9 cellular contexts compared by ENCODE assay signal in genomic region chr17:28174352-28175046, GRCh38.
DNase-seq lines count a peak whose midpoint lies in the region; ATAC-seq and TF ChIP-seq lines count a peak whose summit lies in the region.
"Had no signal": no experiment of that assay in that cellular context is flagged by ENCODE, and none has a peak within 500 bp of the region (broad histone marks: within the 10 kb centered on the region; RNA-seq: fewer than 3 reads in every experiment).

No MANE protein-coding gene starts in this region.

- no peak overlapping the region for H3K9ac ChIP-seq in colonic mucosa (ENCODE audit: low read depth in 2 of 2, low read length in 2 of 2)

- intact Hi-C loops in natural killer cell (cut with micrococcal nuclease), result no loop called here
- intact Hi-C loops in colonic mucosa (cut with DNase I), result no loop called here
- intact Hi-C loops in ascending aorta (cut with DNase I), result no loop called here

- H3K4me1 Mint-ChIP-seq in natural killer cell, result peaks cover 28 to 29% of the 10 kb centered on the region in 2 donors

- peak overlapping the region; percentile 29 for H3K4me3 Mint-ChIP-seq in natural killer cell

- DNase-seq in DMS79 treated with DMSO at 0.1 percent for 48 hours (lab: John Stamatoyannopoulos, UW) (peak; percentile 95), KBM-7 (peak; percentile 70), activated T-cell treated with anti-CD3 and anti-CD28 coated beads for 48 hours (ENCODE audit: low read depth) (peak; percentile 9), natural killer cell (peak; percentile 18), cerebellar nuclear complex (lab: John Stamatoyannopoulos, UW) (no peak), colonic mucosa (no peak), ascending aorta (ENCODE audit: low spot score in 2 of 2) (no peak)
- DNase-seq: left lung had no signal

- no peak overlapping the region for H3K27ac ChIP-seq in colonic mucosa
- H3K27ac ChIP-seq in ascending aorta, result no peak overlapping the region
- H3K27ac ChIP-seq: left lung had no signal

- H3K27ac Mint-ChIP-seq in natural killer cell, result peak overlapping the region; percentile 45 to 55

- H3K27me3 ChIP-seq in colonic mucosa (no peaks in the 10 kb centered on the region), ascending aorta (no peaks in the 10 kb centered on the region)
- H3K27me3 ChIP-seq: left lung had no signal

- peak; percentile 81 to 97 (median 92) for ATAC-seq in natural killer cell
- ATAC-seq in GM18520 (IDR thresholded peaks at IDR 0.05; ENCODE audit: unreplicated experiment), result no peak
- ATAC-seq: left lung had no signal

- H3K4me3 ChIP-seq in colonic mucosa (no peak overlapping the region), ascending aorta (no peak overlapping the region)
- H3K4me3 ChIP-seq: left lung had no signal

- H3K27me3 Mint-ChIP-seq in natural killer cell (ENCODE audit: low read depth in 2 of 2), result no peaks in the 10 kb centered on the region

- no peaks in the 10 kb centered on the region for H3K9me3 ChIP-seq in colonic mucosa
- H3K9me3 ChIP-seq in ascending aorta, result no peaks in the 10 kb centered on the region
- H3K9me3 ChIP-seq: left lung had no signal

- no peaks in the 10 kb centered on the region for H3K4me1 ChIP-seq in colonic mucosa
- no peaks in the 10 kb centered on the region for H3K4me1 ChIP-seq in ascending aorta

- H3K36me3 Mint-ChIP-seq in natural killer cell, result peaks cover 7% of the 10 kb centered on the region

- H3K9me3 Mint-ChIP-seq in natural killer cell, result no peaks in the 10 kb centered on the region

- in situ Hi-C loops in KBM-7 (cut with MboI; ENCODE audit: low pct_unique_long_range_greater_than_20kb, low sequenced_read_pairs), result no loop called here

- TF ChIP-seq CTCF in natural killer cell (IDR thresholded peaks at IDR 0.05) (no peak), colonic mucosa (IDR thresholded peaks at IDR 0.05) (no peak), ascending aorta (IDR thresholded peaks at IDR 0.05) (no peak)

- H3K36me3 ChIP-seq in colonic mucosa (no peaks in the 10 kb centered on the region), ascending aorta (peaks cover 0 to 13% of the 10 kb centered on the region in 2 donors)
- H3K36me3 ChIP-seq: left lung had no signal

Comparison
In these comparisons a context has a peak if more than half of its experiments do, and no peak if none do; other contexts are left out.
1. DNase-seq: peak in DMS79 treated with DMSO at 0.1 percent for 48 hours (single experiment), KBM-7 (single experiment), activated T-cell treated with anti-CD3 and anti-CD28 coated beads for 48 hours (single experiment) and natural killer cell (single experiment); none in cerebellar nuclear complex (0 of 2), colonic mucosa (single experiment) and ascending aorta (0 of 2).